18 cellular contexts compared by ENCODE assay signal in the genomic region with DNA sequence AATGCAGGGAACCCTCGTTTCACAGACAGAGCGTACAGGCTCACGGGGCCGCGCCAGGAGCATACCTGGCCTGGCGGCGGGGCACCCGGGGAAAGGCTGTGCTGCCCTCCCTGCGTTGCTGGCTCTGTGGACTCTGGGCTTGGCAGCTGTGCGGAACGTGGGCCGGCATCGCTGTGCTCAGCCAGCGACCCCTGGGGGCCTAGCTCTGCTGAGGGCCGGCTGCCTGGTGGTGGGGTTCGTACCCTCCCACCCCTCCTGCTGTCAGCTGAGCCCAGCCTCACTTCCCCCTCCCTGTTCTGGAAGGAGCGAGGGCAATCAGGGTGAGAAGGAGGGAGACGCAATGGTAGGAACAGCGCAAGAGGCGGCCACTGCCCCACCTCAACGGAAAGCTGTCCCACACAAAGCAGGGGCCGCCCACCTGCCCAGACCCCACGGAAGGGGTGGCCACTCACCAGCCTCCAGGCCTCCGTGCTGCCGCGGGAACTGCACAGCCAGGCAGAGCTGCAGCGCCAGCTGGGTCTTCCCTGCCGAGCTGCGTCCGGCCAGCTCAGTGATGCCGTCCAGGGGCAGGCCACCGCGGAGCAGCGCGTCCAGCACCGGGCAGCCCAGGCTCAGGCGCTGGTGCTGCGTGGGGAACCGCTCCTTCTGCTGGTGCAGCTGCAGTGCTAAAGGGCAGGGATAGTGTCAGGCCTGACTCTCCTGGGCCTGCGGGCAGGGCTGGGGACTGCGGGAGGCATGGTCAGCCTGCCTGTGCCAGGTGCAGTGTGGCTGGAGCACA.
"Had no signal": no experiment of that assay in that cellular context is flagged by ENCODE, and none has a peak within 500 bp of the region (broad histone marks: within the 10 kb centered on the region; RNA-seq: fewer than 3 reads in every experiment).

No MANE protein-coding gene starts in this region.

- H3K4me1 ChIP-seq: parathyroid adenoma had no signal

- H3K9me3 Mint-ChIP-seq: activated CD4-positive, alpha-beta T cell treated with anti-CD3 and anti-CD28 coated beads, Interleukin-2, amount 10 ng/mL, durations not matched to agents 7 days and 5 days; dendritic cell treated with granulocyte-macrophage colony-stimulating factor and Interleukin-4, amounts not matched to agents 40 ng/mL and 50 ng/mL, for 4 days; naive B cell had no signal

- H3K27ac ChIP-seq: brain microvascular endothelial cell, parathyroid adenoma had no signal

- DNase-seq: activated CD4-positive, alpha-beta T cell treated with anti-CD3 and anti-CD28 coated beads, Interleukin-2, amount 10 ng/mL, durations not matched to agents 7 days and 5 days; activated CD4-positive, CD25-positive, alpha-beta regulatory T cell; activated CD8-positive, alpha-beta memory T cell treated with anti-CD3 and anti-CD28 coated beads for 24 hours; activated gamma-delta T cell treated with Interleukin-2 at 50 U/mL for 16 hours; amniotic stem cell; brain microvascular endothelial cell; cerebellar nuclear complex; hypothalamus; naive B cell; stimulated activated CD4-positive, alpha-beta T cell treated with anti-CD3 and anti-CD28 coated beads, Interleukin-15, amount 100 ng/mL, for 24 hours; stimulated activated CD4-positive, alpha-beta T cell treated with anti-CD3 and anti-CD28 coated beads, Interleukin-4, amount 100 ng/mL, for 1 hour; stimulated activated naive CD4-positive, alpha-beta T cell; SW 1271 had no signal

- H3K27me3 ChIP-seq: brain microvascular endothelial cell, tibial nerve had no signal

- H3K9ac ChIP-seq: parathyroid adenoma had no signal

- H3K9me3 ChIP-seq: tibial nerve had no signal

- H3K27me3 Mint-ChIP-seq: activated CD4-positive, alpha-beta T cell treated with anti-CD3 and anti-CD28 coated beads, Interleukin-2, amount 10 ng/mL, durations not matched to agents 7 days and 5 days; activated naive CD8-positive, alpha-beta T cell; dendritic cell treated with granulocyte-macrophage colony-stimulating factor and Interleukin-4, amounts not matched to agents 40 ng/mL and 50 ng/mL, for 4 days; naive B cell had no signal

- H3K27ac Mint-ChIP-seq: activated CD4-positive, alpha-beta T cell treated with anti-CD3 and anti-CD28 coated beads, Interleukin-2, amount 10 ng/mL, durations not matched to agents 7 days and 5 days; activated naive CD8-positive, alpha-beta T cell; dendritic cell treated with granulocyte-macrophage colony-stimulating factor and Interleukin-4, amounts not matched to agents 40 ng/mL and 50 ng/mL, for 4 days had no signal

- H3K4me3 Mint-ChIP-seq: activated CD4-positive, alpha-beta T cell treated with anti-CD3 and anti-CD28 coated beads, Interleukin-2, amount 10 ng/mL, durations not matched to agents 7 days and 5 days; activated naive CD8-positive, alpha-beta T cell; dendritic cell treated with granulocyte-macrophage colony-stimulating factor and Interleukin-4, amounts not matched to agents 40 ng/mL and 50 ng/mL, for 4 days; naive B cell had no signal

- H3K4me3 ChIP-seq: lung, tibial nerve had no signal

- H3K36me3 Mint-ChIP-seq: naive B cell had no signal

- H2AFZ ChIP-seq: parathyroid adenoma had no signal
